ENCODE assay signal across 12 cellular contexts in the genomic region with DNA sequence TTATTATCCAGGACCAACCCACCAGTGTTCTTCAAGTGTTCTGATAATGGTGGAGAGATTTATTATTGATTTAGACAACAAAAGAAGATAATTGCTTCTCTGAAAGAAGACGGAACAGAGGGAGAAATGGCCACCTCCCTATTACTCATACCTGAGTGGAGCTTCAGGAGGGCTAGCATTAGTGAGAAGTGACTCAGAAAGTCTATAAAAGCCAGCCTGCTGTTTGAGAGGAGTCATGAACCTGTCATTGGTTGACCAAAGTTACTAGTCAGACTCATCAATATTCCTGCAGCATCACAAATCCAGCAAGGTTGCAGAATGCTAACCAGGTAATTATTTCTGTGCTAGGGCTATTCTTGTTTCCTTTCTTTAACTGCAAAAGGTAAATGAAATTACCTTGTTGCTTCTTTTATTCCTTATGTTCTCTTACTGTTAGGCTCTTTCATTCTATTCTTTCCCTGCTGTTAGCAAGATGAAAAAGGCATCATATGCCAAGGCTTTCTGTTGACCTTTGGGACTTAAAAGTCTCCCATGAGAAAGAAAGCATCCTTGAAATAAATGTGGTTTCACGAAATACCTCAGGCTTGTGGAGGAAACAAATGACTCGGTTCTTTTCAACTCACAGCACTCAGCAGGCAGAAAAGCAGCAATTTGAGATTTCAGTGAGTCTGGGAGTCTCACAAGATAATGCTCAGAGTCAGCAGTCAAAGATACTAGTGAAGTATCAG.
DNase-seq lines count a peak whose midpoint lies in the region; ATAC-seq and TF ChIP-seq lines count a peak whose summit lies in the region.
"Had no signal": no experiment of that assay in that cellular context is flagged by ENCODE, and none has a peak within 500 bp of the region (broad histone marks: within the 10 kb centered on the region; RNA-seq: fewer than 3 reads in every experiment).

No MANE protein-coding gene starts in this region.

- H3K27me3 ChIP-seq in PC-3 (ENCODE audit: low read length): no peaks in the 10 kb centered on the region
- no peaks in the 10 kb centered on the region for H3K27me3 ChIP-seq in naive thymus-derived CD4-positive, alpha-beta T cell (ENCODE audit: control insufficient read depth in 2 of 2, insufficient read depth in 2 of 2, low read length in 2 of 2)

- no peaks in the 10 kb centered on the region for H3K9me3 ChIP-seq in PC-3 (ENCODE audit: low read length)
- no peaks in the 10 kb centered on the region for H3K9me3 ChIP-seq in naive thymus-derived CD4-positive, alpha-beta T cell (ENCODE audit: control insufficient read depth in 2 of 3, low read length in 3 of 3)

- H3K4me1 ChIP-seq in PC-3 (ENCODE audit: insufficient read depth, low read length): peaks cover 29% of the 10 kb centered on the region
- H3K4me1 ChIP-seq in naive thymus-derived CD4-positive, alpha-beta T cell (ENCODE audit: control insufficient read depth in 2 of 2, insufficient read depth in 2 of 2, low read length in 2 of 2): no peaks in the 10 kb centered on the region

- H3K4me2 ChIP-seq in PC-3 (ENCODE audit: low read length): peak overlapping the region; percentile 77

- no TSS peak for BruUV-seq in PC-3 (replicated peaks; lab: Mats Ljungman, UMichigan)

- H3K4me1 Mint-ChIP-seq in naive thymus-derived CD4-positive, alpha-beta T cell: no peaks in the 10 kb centered on the region

- no peak overlapping the region for H3K4me3 Mint-ChIP-seq in naive thymus-derived CD4-positive, alpha-beta T cell

- no peaks in the 10 kb centered on the region for H3K79me2 ChIP-seq in PC-3 (ENCODE audit: low read length)

- intact Hi-C loops in PC-3 (cut with micrococcal nuclease): no loop called here
- intact Hi-C loops in naive thymus-derived CD4-positive, alpha-beta T cell (cut with micrococcal nuclease): no loop called here

- H3F3A ChIP-seq in PC-3 (ENCODE audit: low read length, unreplicated experiment): peaks cover 4% of the 10 kb centered on the region

- peak overlapping the region; percentile 56 for H3K9ac ChIP-seq in PC-3 (ENCODE audit: low read length)

- peak; percentile 2 for DNase-seq in NCI-H146 (lab: John Stamatoyannopoulos, UW)
- no peak for DNase-seq in NCI-H146 treated with DMSO at 0.1 percent for 48 hours (lab: John Stamatoyannopoulos, UW; ENCODE audit: unreplicated experiment)
- peak; percentile 95 for DNase-seq in PC-3
- DNase-seq in fibroblast of gingiva (ENCODE audit: low read depth): peak; percentile 83
- DNase-seq in skeletal muscle cell (ENCODE audit: low read depth): peak; percentile 80
- DNase-seq in left lobe of liver (ENCODE audit: low spot score): no peak
- DNase-seq in naive thymus-derived CD4-positive, alpha-beta T cell: no peak
- DNase-seq: AML-193, anterior cingulate cortex, NCI-H1930, WERI-Rb-1 had no signal

- ATAC-seq in PC-3 (peak; percentile 100), left lobe of liver (no peak), GM18519 (IDR thresholded peaks at IDR 0.05; ENCODE audit: low FRiP score, unreplicated experiment) (no peak)
- no peak for ATAC-seq in naive thymus-derived CD4-positive, alpha-beta T cell

- H2AFZ ChIP-seq in PC-3 (ENCODE audit: low read length): 0 out of 2 replicates have a peak overlapping the region, but pooled peaks have one; percentile 3

- H3K36me3 Mint-ChIP-seq in naive thymus-derived CD4-positive, alpha-beta T cell: no peaks in the 10 kb centered on the region

- CTCF ChIA-PET in PC-3 (lab: Charles Lee): interaction anchor here (0.7 kb wide), 1 partner anchor 206 kb away, joined by 3 read pairs; no protein-coding TSS in a partner anchor
- CTCF ChIA-PET in naive thymus-derived CD4-positive, alpha-beta T cell (lab: Charles Lee): no interaction called here

- no peak overlapping the region for H3K27ac Mint-ChIP-seq in naive thymus-derived CD4-positive, alpha-beta T cell

- TF ChIP-seq CTCF in PC-3 (conservative IDR thresholded peaks at IDR 0.05; ENCODE audit: low read depth, low read length): no peak

- no peaks in the 10 kb centered on the region for H4K20me1 ChIP-seq in PC-3 (ENCODE audit: low read length)

- no peaks in the 10 kb centered on the region for H3K36me3 ChIP-seq in PC-3 (ENCODE audit: low read depth, low read length)
- H3K36me3 ChIP-seq in naive thymus-derived CD4-positive, alpha-beta T cell (ENCODE audit: control insufficient read depth in 2 of 3, insufficient read depth in 3 of 3, low read length in 3 of 3): no peaks in the 10 kb centered on the region
- H3K36me3 ChIP-seq: WERI-Rb-1 had no signal

- H3K27ac ChIP-seq in PC-3 (ENCODE audit: low read length): peak overlapping the region; percentile 94
- H3K27ac ChIP-seq in naive thymus-derived CD4-positive, alpha-beta T cell (ENCODE audit: low read depth, low read length): no peak overlapping the region
- H3K27ac ChIP-seq: WERI-Rb-1 had no signal

- H3K9me2 ChIP-seq in PC-3 (replicated peaks; ENCODE audit: low read length): no peaks in the 10 kb centered on the region

- peaks cover 0 to 5% (median 0%) of the 10 kb centered on the region in 5 donors for H3K27me3 Mint-ChIP-seq in naive thymus-derived CD4-positive, alpha-beta T cell

- H3K4me3 ChIP-seq in PC-3 (ENCODE audit: low read length): peak overlapping the region; percentile 37
- no peak overlapping the region for H3K4me3 ChIP-seq in skeletal muscle cell (ENCODE audit: low read depth, low read length)
- no peak overlapping the region for H3K4me3 ChIP-seq in naive thymus-derived CD4-positive, alpha-beta T cell (ENCODE audit: low read length)

- POLR2A ChIA-PET in PC-3 (lab: Charles Lee; ENCODE audit: unreplicated experiment): interaction anchor here (0.6 kb wide), 1 partner anchor 98 kb away, joined by 5 read pairs; no protein-coding TSS in a partner anchor
- POLR2A ChIA-PET in naive thymus-derived CD4-positive, alpha-beta T cell (lab: Charles Lee): no interaction called here

- H3K9me3 Mint-ChIP-seq in naive thymus-derived CD4-positive, alpha-beta T cell: peaks cover 0 to 1% (median 0%) of the 10 kb centered on the region in 11 donors

Comparison
In these comparisons a context has a peak if more than half of its experiments do, and no peak if none do; other contexts are left out.
1. DNase-seq: peak in NCI-H146 (single experiment), PC-3 (single experiment), fibroblast of gingiva (single experiment) and skeletal muscle cell (single experiment); none in NCI-H146 treated with DMSO at 0.1 percent for 48 hours (single experiment), left lobe of liver (single experiment) and naive thymus-derived CD4-positive, alpha-beta T cell (0 of 9).